In the genomic region with DNA sequence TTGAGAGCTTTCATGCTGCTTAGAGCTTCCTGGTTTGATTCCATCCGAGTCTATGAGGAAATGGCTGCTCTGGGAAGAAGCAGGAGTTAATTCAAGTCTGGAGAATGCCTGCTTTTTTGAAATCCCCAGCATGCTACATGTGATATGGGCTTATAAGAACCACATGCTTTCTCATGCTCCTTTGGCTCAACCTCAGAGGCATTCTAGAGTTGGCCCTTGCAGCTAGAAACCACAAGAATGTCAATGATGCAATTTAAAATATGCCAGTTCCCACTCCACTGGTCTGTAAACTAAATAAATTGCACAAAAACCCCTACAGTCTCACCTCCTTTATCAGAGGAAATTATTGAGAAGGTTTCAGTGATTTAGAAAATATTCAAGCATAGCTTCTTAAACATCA, we compare ENCODE assay signal across 12 cellular contexts.
DNase-seq lines count a peak whose midpoint lies in the region; ATAC-seq and TF ChIP-seq lines count a peak whose summit lies in the region.
"Had no signal": no experiment of that assay in that cellular context is flagged by ENCODE, and none has a peak within 500 bp of the region (broad histone marks: within the 10 kb centered on the region; RNA-seq: fewer than 3 reads in every experiment).

No MANE protein-coding gene starts in this region.

- no peak overlapping the region for H3K27ac Mint-ChIP-seq in endothelial cell (ENCODE audit: unreplicated experiment)
- no peak overlapping the region for H3K27ac Mint-ChIP-seq in glutamatergic neuron (ENCODE audit: unreplicated experiment)
- H3K27ac Mint-ChIP-seq: progenitor cell of endocrine pancreas had no signal

- H3K36me3 Mint-ChIP-seq in endothelial cell (ENCODE audit: low read depth, unreplicated experiment) (no peaks in the 10 kb centered on the region), glutamatergic neuron (ENCODE audit: unreplicated experiment) (no peaks in the 10 kb centered on the region)

- H3K36me3 ChIP-seq in heart left ventricle (no peaks in the 10 kb centered on the region), RWPE2 (ENCODE audit: low read depth) (no peaks in the 10 kb centered on the region), aorta (ENCODE audit: control insufficient read depth in 1 of 2, insufficient read depth in 2 of 2, low read length in 1 of 2) (no peaks in the 10 kb centered on the region)

- TF ChIP-seq POLR2A in heart left ventricle (IDR thresholded peaks at IDR 0.05), result no peak

- H3K9me3 Mint-ChIP-seq in endothelial cell (ENCODE audit: unreplicated experiment) (no peaks in the 10 kb centered on the region), glutamatergic neuron (ENCODE audit: unreplicated experiment) (no peaks in the 10 kb centered on the region)

- H3K4me3 Mint-ChIP-seq in endothelial cell (ENCODE audit: unreplicated experiment) (no peak overlapping the region), glutamatergic neuron (ENCODE audit: unreplicated experiment) (no peak overlapping the region)

- H3K4me3 ChIP-seq in heart left ventricle, result no peak overlapping the region
- no peak overlapping the region for H3K4me3 ChIP-seq in RWPE2 (ENCODE audit: severe bottlenecking)
- no peak overlapping the region for H3K4me3 ChIP-seq in aorta (ENCODE audit: low read length in 2 of 2)

- intact Hi-C loops in heart left ventricle (cut with DNase I), result loop anchor here in 1 of 10 donors (5.0 kb wide), 1 partner anchor 545 kb away; no protein-coding TSS in a partner anchor
- intact Hi-C loops in cardiac septum (cut with DNase I), result loop anchor here (5.0 kb wide), 1 partner anchor 560 kb away; no protein-coding TSS in a partner anchor
- intact Hi-C loops in aorta (cut with DNase I), result loop anchor here in 1 of 2 donors (10.0 kb wide), 1 partner anchor 362 kb away; no protein-coding TSS in a partner anchor

- H3K9me3 ChIP-seq in heart left ventricle (no peaks in the 10 kb centered on the region), RWPE2 (ENCODE audit: severe bottlenecking) (no peaks in the 10 kb centered on the region), aorta (ENCODE audit: control insufficient read depth, low read length) (no peaks in the 10 kb centered on the region)

- H3K27me3 ChIP-seq in heart left ventricle, result no peaks in the 10 kb centered on the region
- H3K27me3 ChIP-seq in RWPE2 (ENCODE audit: insufficient read depth, poor library complexity, severe bottlenecking), result no peaks in the 10 kb centered on the region
- H3K27me3 ChIP-seq in foreskin keratinocyte, result no peaks in the 10 kb centered on the region
- H3K27me3 ChIP-seq in aorta (ENCODE audit: control insufficient read depth in 1 of 2, insufficient read depth in 2 of 2, low read length in 1 of 2), result no peaks in the 10 kb centered on the region

- H3K27me3 Mint-ChIP-seq in endothelial cell (ENCODE audit: unreplicated experiment) (no peaks in the 10 kb centered on the region), glutamatergic neuron (ENCODE audit: unreplicated experiment) (no peaks in the 10 kb centered on the region)

- no peak for DNase-seq in heart left ventricle
- no peak for DNase-seq in cardiac septum (ENCODE audit: low spot score)
- no peak for DNase-seq in RWPE2 (ENCODE audit: low spot score)
- peak; percentile 69 to 80 for DNase-seq in foreskin keratinocyte
- DNase-seq in aorta, result no peak
- no peak for DNase-seq in HuH-7.5 (ENCODE audit: low spot score)
- DNase-seq in endothelial cell (ENCODE audit: low spot score), result no peak
- DNase-seq in glutamatergic neuron, result no peak
- DNase-seq: activated CD8-positive, alpha-beta memory T cell treated with anti-CD3 and anti-CD28 coated beads for 24 hours; NCI-H2107 had no signal

- H3K4me1 Mint-ChIP-seq in endothelial cell (ENCODE audit: unreplicated experiment), result peaks cover 2% of the 10 kb centered on the region
- no peaks in the 10 kb centered on the region for H3K4me1 Mint-ChIP-seq in glutamatergic neuron (ENCODE audit: low read depth, unreplicated experiment)

- H3K27ac ChIP-seq in heart left ventricle (no peak overlapping the region), RWPE2 (ENCODE audit: poor library complexity, severe bottlenecking) (no peak overlapping the region), foreskin keratinocyte (no peak overlapping the region), aorta (ENCODE audit: low read depth in 1 of 2, low read length in 2 of 2) (no peak overlapping the region)
- H3K27ac ChIP-seq: C4-2B had no signal

- H3K4me1 ChIP-seq in heart left ventricle, result peaks cover 0 to 9% (median 0%) of the 10 kb centered on the region in 12 donors
- no peaks in the 10 kb centered on the region for H3K4me1 ChIP-seq in RWPE2 (ENCODE audit: insufficient read depth, poor library complexity, severe bottlenecking)
- H3K4me1 ChIP-seq in foreskin keratinocyte, result peaks cover 8% of the 10 kb centered on the region
- peaks cover 0 to 2% of the 10 kb centered on the region in 2 donors for H3K4me1 ChIP-seq in aorta (ENCODE audit: control insufficient read depth in 1 of 2, insufficient read depth in 2 of 2, low read length in 2 of 2)

- WGBS in heart left ventricle, 4 donors, result 27 to 51% (median 39%) methylated on average over 1 of the region's 1 CpG
- WGBS in aorta, 2 donors, result 4 to 11% methylated on average over 1 of the region's 1 CpG

- TF ChIP-seq CTCF in heart left ventricle (IDR thresholded peaks at IDR 0.05), result no peak
- TF ChIP-seq CTCF in RWPE2 (IDR thresholded peaks at IDR 0.05; ENCODE audit: poor library complexity, severe bottlenecking), result no peak
- TF ChIP-seq CTCF in foreskin keratinocyte (conservative IDR thresholded peaks at IDR 0.05), result no peak
- TF ChIP-seq CTCF in endothelial cell (IDR thresholded peaks at IDR 0.05; ENCODE audit: unreplicated experiment), result no peak
- TF ChIP-seq CTCF in glutamatergic neuron (IDR thresholded peaks at IDR 0.05; ENCODE audit: partially characterized antibody, unreplicated experiment), result no peak

- peak in 3 of 4 donors; percentile 49 to 65 (median 62) for ATAC-seq in heart left ventricle
- peak; percentile 89 for ATAC-seq in RWPE2 (ENCODE audit: low read depth)
- ATAC-seq in foreskin keratinocyte, result peak; percentile 23
- peak; percentile 48 for ATAC-seq in aorta (ENCODE audit: low FRiP score)

Comparison
In these comparisons a context has a peak if more than half of its experiments do, and no peak if none do; other contexts are left out.
1. ATAC-seq: peak in every context shown above with its lines; median percentile 89 in RWPE2; 62 in heart left ventricle; 48 in aorta; 23 in foreskin keratinocyte.
2. DNase-seq: peak in foreskin keratinocyte (2 of 2); none in heart left ventricle (0 of 5), cardiac septum (single experiment), RWPE2 (single experiment), aorta (0 of 2), HuH-7.5 (single experiment), endothelial cell (single experiment) and glutamatergic neuron (single experiment).